12 cellular contexts compared by ENCODE assay signal in genomic region chr6:140079328-140079727, GRCh38.
DNase-seq lines count a peak whose midpoint lies in the region; ATAC-seq and TF ChIP-seq lines count a peak whose summit lies in the region.
"Had no signal": no experiment of that assay in that cellular context is flagged by ENCODE, and none has a peak within 500 bp of the region (broad histone marks: within the 10 kb centered on the region; RNA-seq: fewer than 3 reads in every experiment).

No MANE protein-coding gene starts in this region.

- TF ChIP-seq CTCF in breast epithelium (IDR thresholded peaks at IDR 0.05) (no peak), mammary epithelial cell (conservative IDR thresholded peaks at IDR 0.05 in 1 of 2, IDR thresholded peaks at IDR 0.05 in 1 of 2; ENCODE audit: extremely low read depth in 1 of 2, insufficient read depth in 1 of 2, low read depth in 1 of 2, low read length in 2 of 2) (no peak), heart right ventricle (IDR thresholded peaks at IDR 0.05) (no peak)

- H2AFZ ChIP-seq in mammary epithelial cell (ENCODE audit: low read depth, low read length): no peak overlapping the region

- dilution Hi-C loops in mammary epithelial cell (cut with HindIII; ENCODE audit: low sequenced_read_pairs): no loop called here

- H3K27ac ChIP-seq in breast epithelium (peak overlapping the region; percentile 11 to 52), mammary epithelial cell (ENCODE audit: insufficient read depth, low read depth, low read length) (no peak overlapping the region), heart right ventricle (peak overlapping the region; percentile 71 to 89 (median 82)), aorta (ENCODE audit: low read depth in 1 of 2, low read length in 2 of 2) (peak overlapping the region in 1 of 2 donors; percentile 99)

- H3K9ac ChIP-seq in mammary epithelial cell (ENCODE audit: insufficient read depth, low read length): no peak overlapping the region

- intact Hi-C loops in breast epithelium (cut with DNase I; ENCODE audit: low total_unique reads): no loop called here
- intact Hi-C loops in mammary epithelial cell (cut with micrococcal nuclease): no loop called here
- intact Hi-C loops in heart right ventricle (cut with DNase I): loop anchor here in 6 of 10 donors (2.0 to 10.0 kb wide), 12 partner anchors 102 to 1483 kb away; partner anchors contain the start of gene CITED2 (in 4 of the 6)
- intact Hi-C loops in aorta (cut with DNase I): loop anchor here in 1 of 2 donors (10.0 kb wide), 1 partner anchor 95 kb away; no protein-coding TSS in a partner anchor

- H3K4me3 ChIP-seq in breast epithelium (no peak overlapping the region), mammary epithelial cell (replicated peaks in 1 of 3; ENCODE audit: insufficient read depth in 1 of 3, low read depth in 2 of 3, low read length in 3 of 3) (no peak overlapping the region), heart right ventricle (peak overlapping the region in 9 of 10 donors; percentile 2 to 42 (median 21)), aorta (ENCODE audit: low read length in 2 of 2) (no peak overlapping the region)

- in situ Hi-C loops in mammary epithelial cell (cut with MboI; ENCODE audit: low sequenced_read_pairs in 2 of 2): no loop called here

- CTCF ChIA-PET in mammary epithelial cell (lab: Charles Lee; ENCODE audit: low non-redundant PET): no interaction called here

- H3K4me2 ChIP-seq in mammary epithelial cell (ENCODE audit: insufficient read depth, low read depth, low read length): no peak overlapping the region

- no peaks in the 10 kb centered on the region for H4K20me1 ChIP-seq in mammary epithelial cell (ENCODE audit: insufficient read depth, low read length)

- no TSS peak for BruUV-seq in mammary epithelial cell (replicated peaks; lab: Mats Ljungman, UMichigan)

- H3K9me3 ChIP-seq in breast epithelium (no peaks in the 10 kb centered on the region), mammary epithelial cell (replicated peaks; ENCODE audit: insufficient read depth, low read length) (no peaks in the 10 kb centered on the region), heart right ventricle (no peaks in the 10 kb centered on the region), aorta (ENCODE audit: control insufficient read depth, low read length) (no peaks in the 10 kb centered on the region)

- H3K4me1 ChIP-seq in breast epithelium (peaks cover 0 to 7% of the 10 kb centered on the region in 2 donors), mammary epithelial cell (ENCODE audit: insufficient read depth, low read length) (peaks cover 10% of the 10 kb centered on the region), heart right ventricle (peaks cover 0 to 36% (median 22%) of the 10 kb centered on the region in 9 donors), aorta (ENCODE audit: control insufficient read depth in 1 of 2, insufficient read depth in 2 of 2, low read length in 2 of 2) (peaks cover 0 to 4% of the 10 kb centered on the region in 2 donors)

- no peaks in the 10 kb centered on the region for H3K27me3 ChIP-seq in breast epithelium
- no peaks in the 10 kb centered on the region for H3K27me3 ChIP-seq in mammary epithelial cell (ENCODE audit: insufficient read depth, low read length)
- H3K27me3 ChIP-seq in heart right ventricle: no peaks in the 10 kb centered on the region
- no peaks in the 10 kb centered on the region for H3K27me3 ChIP-seq in aorta (ENCODE audit: control insufficient read depth in 1 of 2, insufficient read depth in 2 of 2, low read length in 1 of 2)

- DNase-seq in breast epithelium (ENCODE audit: low spot score in 2 of 2) (no peak), mammary epithelial cell (no peak), heart right ventricle (peak; percentile 28 to 37), occipital lobe (lab: John Stamatoyannopoulos, UW) (peak; percentile 20), aorta (no peak)
- no peak for DNase-seq in stimulated activated CD4-positive, alpha-beta T cell treated with anti-CD3 and anti-CD28 coated beads, Interleukin-4, amount 100 ng/mL, for 1 hour
- DNase-seq: activated naive CD4-positive, alpha-beta T cell; glutamatergic neuron; H9; stimulated activated naive CD4-positive, alpha-beta T cell treated with Interleukin-2 at 50 U/mL for 16 hours had no signal

- WGBS in mammary epithelial cell (ENCODE audit: low coverage, missing lambda C conversion rate): 94% methylated on average over 5 of the region's 5 CpGs
- 34 to 41% methylated on average over 5 of the region's 5 CpGs for WGBS in heart right ventricle, 2 donors
- 19 to 21% methylated on average over 5 of the region's 5 CpGs for WGBS in aorta, 2 donors

- peak; percentile 83 to 98 (median 94) for ATAC-seq in heart right ventricle
- peak; percentile 82 for ATAC-seq in aorta (ENCODE audit: low FRiP score)
- no peak for ATAC-seq in GM21825 (IDR thresholded peaks at IDR 0.05; ENCODE audit: unreplicated experiment)
- ATAC-seq in GM19324 (IDR thresholded peaks at IDR 0.05; ENCODE audit: low FRiP score, unreplicated experiment): no peak

- no peaks in the 10 kb centered on the region for H3K79me2 ChIP-seq in mammary epithelial cell (ENCODE audit: insufficient read depth, low read length)

- TF ChIP-seq POLR2A in breast epithelium (IDR thresholded peaks at IDR 0.05): no peak

- H3K36me3 ChIP-seq in breast epithelium (no peaks in the 10 kb centered on the region), mammary epithelial cell (ENCODE audit: insufficient read depth, low read length) (no peaks in the 10 kb centered on the region), heart right ventricle (no peaks in the 10 kb centered on the region), aorta (ENCODE audit: control insufficient read depth in 1 of 2, insufficient read depth in 2 of 2, low read length in 1 of 2) (no peaks in the 10 kb centered on the region)

Comparison
In these comparisons a context has a peak if more than half of its experiments do, and no peak if none do; other contexts are left out.
1. DNase-seq: peak in heart right ventricle (2 of 2) and occipital lobe (single experiment); none in breast epithelium (0 of 2), mammary epithelial cell (single experiment), aorta (0 of 2) and stimulated activated CD4-positive, alpha-beta T cell treated with anti-CD3 and anti-CD28 coated beads, Interleukin-4, amount 100 ng/mL, for 1 hour (single experiment).
2. H3K4me3 ChIP-seq: peak in heart right ventricle (9 of 10); none in breast epithelium (0 of 3), mammary epithelial cell (0 of 3) and aorta (0 of 2).
3. ATAC-seq: peak in heart right ventricle (8 of 8) and aorta (single experiment); none in GM21825 (single experiment) and GM19324 (single experiment).
4. intact Hi-C loops: an anchor here in heart right ventricle (2.0 to 10.0 kb wide); none called in breast epithelium and mammary epithelial cell.